Comparison of ENCODE assay signal across 8 cellular contexts in the genomic region with DNA sequence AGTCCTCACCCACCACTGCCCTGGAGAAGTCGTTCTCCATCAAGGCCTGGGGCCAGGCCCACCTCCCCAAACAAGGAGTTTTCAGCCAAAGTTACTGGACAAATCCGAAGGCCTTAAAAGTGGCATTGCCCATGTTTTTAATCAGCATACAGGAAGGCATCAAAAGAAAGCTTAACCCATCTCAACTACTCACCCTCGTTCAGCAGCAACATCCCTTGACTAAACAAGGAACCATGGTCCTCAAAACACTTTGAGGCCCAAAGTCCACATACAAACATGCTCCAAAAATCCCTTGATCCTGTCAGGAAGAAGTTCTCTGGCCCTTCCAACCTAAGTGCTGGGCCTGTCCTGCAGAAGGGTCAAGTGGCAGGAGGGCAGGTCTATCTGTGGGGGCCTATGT. TPM values are rescaled to one million over a fixed set of nuclear protein-coding genes. Genes with fewer than 3 reads are reported as not detected.
A peak's percentile ranks its signal among the peaks of the same experiment; 100 is the strongest.
DNase-seq lines count a peak whose midpoint lies in the region; ATAC-seq and TF ChIP-seq lines count a peak whose summit lies in the region.

No MANE protein-coding gene starts in this region.

- H3K36me3 ChIP-seq in heart left ventricle = peaks cover 0 to 38% (median 3%) of the 10 kb centered on the region in 9 donors
- H3K36me3 ChIP-seq in uterus = no peaks in the 10 kb centered on the region

- peaks cover 21% of the 10 kb centered on the region for H3K36me3 Mint-ChIP-seq in MCF 10A (ENCODE audit: insufficient read depth, unreplicated experiment)

- TF ChIP-seq POLR2A in heart left ventricle (IDR thresholded peaks at IDR 0.05) (no peak), uterus (IDR thresholded peaks at IDR 0.05) (no peak)

- peaks cover 22 to 83% (median 71%) of the 10 kb centered on the region in 12 donors for H3K4me1 ChIP-seq in heart left ventricle
- H3K4me1 ChIP-seq in mononuclear cell (ENCODE audit: insufficient read depth, low read length) = peaks cover 88% of the 10 kb centered on the region
- peaks cover 14 to 47% of the 10 kb centered on the region in 2 donors for H3K4me1 ChIP-seq in uterus

- intact Hi-C loops in heart left ventricle (cut with DNase I) = loop anchor here in 8 of 10 donors (5.0 to 10.0 kb wide), 8 partner anchors 46 to 161 kb away; partner anchors contain the start of gene NBL1 (in 1 of the 8)
- intact Hi-C loops in cardiac septum (cut with DNase I) = loop anchor here (5.0 to 10.0 kb wide), 2 partner anchors 91 to 111 kb away; a partner anchor contains a TSS
- intact Hi-C loops in MCF 10A (cut with micrococcal nuclease) = loop anchor here (2.0 kb wide), 1 partner anchor 159 kb away; no protein-coding TSS in a partner anchor
- intact Hi-C loops in uterus (cut with DNase I; ENCODE audit: low total_unique reads) = loop anchor here (10.0 kb wide), 2 partner anchors 89 to 161 kb away; partner anchors contain the start of gene NBL1

- WGBS in heart left ventricle, 4 donors = 47 to 56% (median 51%) methylated on average over 3 of the region's 3 CpGs

- H3K27ac Mint-ChIP-seq in MCF 10A (ENCODE audit: low read depth, unreplicated experiment) = peak overlapping the region; percentile 92

- no peaks in the 10 kb centered on the region for H3K9me3 Mint-ChIP-seq in MCF 10A (ENCODE audit: unreplicated experiment)

- H3K27ac ChIP-seq in heart left ventricle (peak overlapping the region in 9 of 12 donors; percentile 96 to 100 (median 98)), uterus (peak overlapping the region; percentile 96 to 100)

- H3K9me3 ChIP-seq in heart left ventricle = no peaks in the 10 kb centered on the region
- no peaks in the 10 kb centered on the region for H3K9me3 ChIP-seq in mononuclear cell (ENCODE audit: low read depth, low read length)
- H3K9me3 ChIP-seq in uterus = no peaks in the 10 kb centered on the region

- no peak for ATAC-seq in heart left ventricle
- no peak for ATAC-seq in GM21447 (IDR thresholded peaks at IDR 0.05; ENCODE audit: unreplicated experiment)
- no peak for ATAC-seq in GM19467 (IDR thresholded peaks at IDR 0.05; ENCODE audit: unreplicated experiment)

- H3K4me3 ChIP-seq in heart left ventricle = peak overlapping the region; percentile 70 to 100 (median 98)
- H3K4me3 ChIP-seq in mononuclear cell (ENCODE audit: low read length) = peak overlapping the region; percentile 84
- H3K4me3 ChIP-seq in uterus = peak overlapping the region; percentile 78 to 99

- H3K4me3 Mint-ChIP-seq in MCF 10A (ENCODE audit: unreplicated experiment) = peak overlapping the region; percentile 86

- DNase-seq in heart left ventricle (no peak), cardiac septum (ENCODE audit: low spot score) (no peak), MCF 10A (ENCODE audit: unreplicated experiment) (no peak), uterus (no peak), T-helper 9 cell (no peak)

- H3K4me1 Mint-ChIP-seq in MCF 10A (ENCODE audit: insufficient read depth, unreplicated experiment) = peaks cover 34% of the 10 kb centered on the region

- H3K27me3 ChIP-seq in heart left ventricle = no peaks in the 10 kb centered on the region
- no peaks in the 10 kb centered on the region for H3K27me3 ChIP-seq in mononuclear cell (ENCODE audit: insufficient read depth, low read length)
- H3K27me3 ChIP-seq in uterus = no peaks in the 10 kb centered on the region

- CTCF ChIA-PET in MCF 10A (lab: Yijun Ruan, JAX) = no interaction called here

- TSS peak; percentile 20 for BruUV-seq in MCF 10A (replicated peaks; lab: Mats Ljungman, UMichigan)

- POLR2A ChIA-PET in MCF 10A (lab: Yijun Ruan, JAX) = interaction anchor here (1.1 to 2.3 kb wide), 6 partner anchors 11 to 163 kb away, joined by 3 to 8 read pairs (median 4); partner anchors contain the start of gene NBL1

- TF ChIP-seq CTCF in heart left ventricle (IDR thresholded peaks at IDR 0.05) (no peak), MCF 10A (IDR thresholded peaks at IDR 0.05; ENCODE audit: unreplicated experiment) (no peak), uterus (IDR thresholded peaks at IDR 0.05) (no peak)

- no peaks in the 10 kb centered on the region for H3K27me3 Mint-ChIP-seq in MCF 10A (ENCODE audit: insufficient read depth, unreplicated experiment)

RNA-seq across cellular contexts. Expression of gene CAPZB, which starts 1.6 kb away (rescaled TPM):
- total RNA-seq in heart left ventricle (100 to 1,000 TPM in 8 of 9 donors, 10 to 100 TPM in 1; 77.8 to 348 (median 237) TPM), cardiac septum (213 TPM), MCF 10A (2022) (252 and 259 TPM in 2 replicates), mononuclear cell (128 TPM), uterus (100 to 1,000 TPM in 3 of 4 donors, 10 to 100 TPM in 1; 94.4 to 281 (median 141) TPM)
- polyA plus RNA-seq in heart left ventricle = 100 to 1,000 TPM; 228 to 255 TPM
